In genomic region chr1:162855461-162856150, GRCh38 we compare ENCODE assay signal across 16 cellular contexts. TPM values are rescaled to one million over a fixed set of nuclear protein-coding genes. Genes with fewer than 3 reads are reported as not detected.
A peak's percentile ranks its signal among the peaks of the same experiment; 100 is the strongest.
DNase-seq lines count a peak whose midpoint lies in the region; ATAC-seq and TF ChIP-seq lines count a peak whose summit lies in the region.
"Had no signal": no experiment of that assay in that cellular context is flagged by ENCODE, and none has a peak within 500 bp of the region (broad histone marks: within the 10 kb centered on the region; RNA-seq: fewer than 3 reads in every experiment).

No MANE protein-coding gene starts in this region.

- peaks cover 3% of the 10 kb centered on the region for H3F3A ChIP-seq in PC-3 (ENCODE audit: low read length, unreplicated experiment)
- H3F3A ChIP-seq in neural progenitor cell (ENCODE audit: low read depth): no peaks in the 10 kb centered on the region

- TF ChIP-seq POLR2A in thyroid gland (IDR thresholded peaks at IDR 0.05): no peak

- peak; percentile 42 for ATAC-seq in PC-3
- ATAC-seq: stimulated activated naive CD8-positive, alpha-beta T cell treated with anti-CD3 and anti-CD28 coated beads, Interleukin-15, Interleukin-2, amounts not matched to agents 100 U/mL and 50 U/mL, for 24 hours had no signal

- peaks cover 11% of the 10 kb centered on the region for H3K4me1 Mint-ChIP-seq in neural progenitor cell
- no peaks in the 10 kb centered on the region for H3K4me1 Mint-ChIP-seq in activated naive CD4-positive, alpha-beta T cell treated with anti-CD3 and anti-CD28 coated beads for 36 hours (ENCODE audit: low read depth)

- H3K79me2 ChIP-seq in PC-3 (ENCODE audit: low read length): no peaks in the 10 kb centered on the region
- H3K79me2 ChIP-seq in neural progenitor cell (ENCODE audit: low read depth): no peaks in the 10 kb centered on the region

- 87 to 90% methylated on average over 4 of the region's 4 CpGs for WGBS in thyroid gland, 2 donors

- peaks cover 49% of the 10 kb centered on the region for H3K4me1 ChIP-seq in PC-3 (ENCODE audit: insufficient read depth, low read length)
- peaks cover 12% of the 10 kb centered on the region for H3K4me1 ChIP-seq in neural progenitor cell
- H3K4me1 ChIP-seq in thyroid gland: peaks cover 0 to 7% of the 10 kb centered on the region in 2 donors
- H3K4me1 ChIP-seq: BLaER1 treated with 17β-estradiol and CSF1 and Interleukin-3, amounts not matched to agents 10 nM and 100 nM had no signal

- H3K27me3 Mint-ChIP-seq in neural progenitor cell (ENCODE audit: insufficient read depth, low read depth): no peaks in the 10 kb centered on the region
- H3K27me3 Mint-ChIP-seq in activated naive CD4-positive, alpha-beta T cell treated with anti-CD3 and anti-CD28 coated beads for 36 hours (ENCODE audit: low read depth): no peaks in the 10 kb centered on the region

- intact Hi-C loops in PC-3 (cut with micrococcal nuclease) (loop anchor here (1.0 to 5.0 kb wide), 3 partner anchors 51 to 459 kb away; no protein-coding TSS in a partner anchor), thyroid gland (cut with DNase I) (loop anchor here (10.0 kb wide), 2 partner anchors 319 to 459 kb away; no protein-coding TSS in a partner anchor)
- intact Hi-C loops in activated naive CD4-positive, alpha-beta T cell treated with anti-CD3 and anti-CD28 coated beads for 36 hours (cut with micrococcal nuclease): loop anchor here (2.0 kb wide), 1 partner anchor 213 kb away; the partner anchor contains the start of gene RGS4

- H3K36me3 ChIP-seq in PC-3 (ENCODE audit: low read depth, low read length): no peaks in the 10 kb centered on the region
- no peaks in the 10 kb centered on the region for H3K36me3 ChIP-seq in neural progenitor cell
- no peaks in the 10 kb centered on the region for H3K36me3 ChIP-seq in thyroid gland
- H3K36me3 ChIP-seq: BLaER1 treated with 17β-estradiol and CSF1 and Interleukin-3, amounts not matched to agents 10 nM and 100 nM; esophagus squamous epithelium had no signal

- H3K9me2 ChIP-seq in PC-3 (replicated peaks; ENCODE audit: low read length): no peaks in the 10 kb centered on the region

- H3K27ac ChIP-seq in PC-3 (ENCODE audit: low read length) (peak overlapping the region; percentile 81), neural progenitor cell (no peak overlapping the region), thyroid gland (no peak overlapping the region)
- H3K27ac ChIP-seq: BLaER1 treated with 17β-estradiol and CSF1 and Interleukin-3, amounts not matched to agents 10 nM and 100 nM; esophagus squamous epithelium had no signal

- H4K20me1 ChIP-seq in PC-3 (ENCODE audit: low read length): no peaks in the 10 kb centered on the region
- no peaks in the 10 kb centered on the region for H4K20me1 ChIP-seq in neural progenitor cell (ENCODE audit: low read depth)
- H4K20me1 ChIP-seq: BLaER1 treated with 17β-estradiol and CSF1 and Interleukin-3, amounts not matched to agents 10 nM and 100 nM had no signal

- no peaks in the 10 kb centered on the region for H3K36me3 Mint-ChIP-seq in neural progenitor cell
- H3K36me3 Mint-ChIP-seq in activated naive CD4-positive, alpha-beta T cell treated with anti-CD3 and anti-CD28 coated beads for 36 hours (ENCODE audit: low read depth): no peaks in the 10 kb centered on the region

- TF ChIP-seq CTCF in PC-3 (conservative IDR thresholded peaks at IDR 0.05; ENCODE audit: low read depth, low read length): no peak
- TF ChIP-seq CTCF in cardiac fibroblast (IDR thresholded peaks at IDR 0.05; ENCODE audit: low read depth, low read length): no peak
- no peak for TF ChIP-seq CTCF in neural progenitor cell (IDR thresholded peaks at IDR 0.05)
- no peak for TF ChIP-seq CTCF in thyroid gland (IDR thresholded peaks at IDR 0.05)

- POLR2A ChIA-PET in PC-3 (lab: Charles Lee; ENCODE audit: unreplicated experiment): no interaction called here

- DNase-seq in Daoy (ENCODE audit: low read depth) (peak; percentile 67), PC-3 (peak; percentile 33), cardiac fibroblast (ENCODE audit: low read depth in 2 of 2) (peak; percentile 24 to 92), neural progenitor cell (ENCODE audit: low spot score) (no peak), thyroid gland (no peak)
- no peak for DNase-seq in activated CD4-positive, CD25-positive, alpha-beta regulatory T cell (lab: John Stamatoyannopoulos, UW)
- DNase-seq in activated naive CD4-positive, alpha-beta T cell treated with anti-CD3 and anti-CD28 coated beads for 36 hours: no peak
- no peak for DNase-seq in activated CD8-positive, alpha-beta memory T cell treated with anti-CD3 and anti-CD28 coated beads for 24 hours
- DNase-seq: activated CD4-positive, alpha-beta T cell treated with anti-CD3 and anti-CD28 coated beads, Interleukin-2, amount 50 U/mL, for 48 hours; esophagus squamous epithelium; NCI-H345; stimulated activated naive CD8-positive, alpha-beta T cell treated with anti-CD3 and anti-CD28 coated beads, Interleukin-15, Interleukin-2, amounts not matched to agents 100 U/mL and 50 U/mL, for 24 hours; T-helper 9 cell had no signal

- H3K4me2 ChIP-seq in PC-3 (ENCODE audit: low read length) (peak overlapping the region; percentile 63), neural progenitor cell (no peak overlapping the region)
- H3K4me2 ChIP-seq: BLaER1 treated with 17β-estradiol and CSF1 and Interleukin-3, amounts not matched to agents 10 nM and 100 nM had no signal

- H3K9me3 ChIP-seq in PC-3 (ENCODE audit: low read length): no peaks in the 10 kb centered on the region
- H3K9me3 ChIP-seq in neural progenitor cell (ENCODE audit: low read depth): no peaks in the 10 kb centered on the region
- no peaks in the 10 kb centered on the region for H3K9me3 ChIP-seq in thyroid gland
- H3K9me3 ChIP-seq: BLaER1 treated with 17β-estradiol and CSF1 and Interleukin-3, amounts not matched to agents 10 nM and 100 nM; esophagus squamous epithelium had no signal

- BruUV-seq in PC-3 (replicated peaks; lab: Mats Ljungman, UMichigan): no TSS peak

- peak overlapping the region; percentile 4; the same call in 1 of the 2 replicates for H3K4me3 ChIP-seq in PC-3 (ENCODE audit: low read length)
- no peak overlapping the region for H3K4me3 ChIP-seq in cardiac fibroblast (replicated peaks in 1 of 2; ENCODE audit: low read depth in 2 of 2, low read length in 2 of 2)
- H3K4me3 ChIP-seq in neural progenitor cell: no peak overlapping the region
- no peak overlapping the region for H3K4me3 ChIP-seq in thyroid gland (replicated peaks in 1 of 3)
- H3K4me3 ChIP-seq: BLaER1 treated with 17β-estradiol and CSF1 and Interleukin-3, amounts not matched to agents 10 nM and 100 nM; esophagus squamous epithelium had no signal

- no peak overlapping the region for H3K4me3 Mint-ChIP-seq in neural progenitor cell
- no peak overlapping the region for H3K4me3 Mint-ChIP-seq in activated naive CD4-positive, alpha-beta T cell treated with anti-CD3 and anti-CD28 coated beads for 36 hours

- CTCF ChIA-PET in PC-3 (lab: Charles Lee): interaction anchor here (1.8 kb wide), 1 partner anchor 18 kb away, joined by 8 read pairs; no protein-coding TSS in a partner anchor
- CTCF ChIA-PET in activated naive CD4-positive, alpha-beta T cell treated with anti-CD3 and anti-CD28 coated beads for 36 hours (lab: Charles Lee): interaction anchor here (1.5 kb wide), 1 partner anchor 460 kb away, joined by 4 read pairs; no protein-coding TSS in a partner anchor

- peak overlapping the region; percentile 4 for H3K27ac Mint-ChIP-seq in neural progenitor cell
- H3K27ac Mint-ChIP-seq in activated naive CD4-positive, alpha-beta T cell treated with anti-CD3 and anti-CD28 coated beads for 36 hours: no peak overlapping the region

- no peaks in the 10 kb centered on the region for H3K9me3 Mint-ChIP-seq in neural progenitor cell
- no peaks in the 10 kb centered on the region for H3K9me3 Mint-ChIP-seq in activated naive CD4-positive, alpha-beta T cell treated with anti-CD3 and anti-CD28 coated beads for 36 hours

- no peaks in the 10 kb centered on the region for H3K27me3 ChIP-seq in PC-3 (ENCODE audit: low read length)
- H3K27me3 ChIP-seq in neural progenitor cell: no peaks in the 10 kb centered on the region
- H3K27me3 ChIP-seq in thyroid gland: no peaks in the 10 kb centered on the region
- H3K27me3 ChIP-seq: BLaER1 treated with 17β-estradiol and CSF1 and Interleukin-3, amounts not matched to agents 10 nM and 100 nM; esophagus squamous epithelium had no signal

- no peak overlapping the region for H2AFZ ChIP-seq in PC-3 (ENCODE audit: low read length)
- no peak overlapping the region for H2AFZ ChIP-seq in neural progenitor cell (replicated peaks)

- H3K9ac ChIP-seq in PC-3 (ENCODE audit: low read length): peak overlapping the region; percentile 49
- H3K9ac ChIP-seq in neural progenitor cell: no peak overlapping the region
- H3K9ac ChIP-seq: BLaER1 treated with 17β-estradiol and CSF1 and Interleukin-3, amounts not matched to agents 10 nM and 100 nM had no signal

RNA-seq across cellular contexts. Expression of gene CCDC190, which starts 5.4 kb away (rescaled TPM):
- 1.4 and 2.7 TPM in 2 replicates for total RNA-seq in Daoy (2014; rRNA removed; shearing (Covaris generic))
- 0.62 TPM in 1 of 2 replicates, not detected in the other for total RNA-seq in PC-3 (2014; rRNA removed)
- not detected in 2 replicates for total RNA-seq in neural progenitor cell (ENCODE audit: low replicate concordance)
- under 1 TPM in 2 of 4 donors, not detected in 2; 0.40 to 0.89 TPM for total RNA-seq in thyroid gland
- not detected for total RNA-seq in activated naive CD4-positive, alpha-beta T cell treated with anti-CD3 and anti-CD28 coated beads for 36 hours
- total RNA-seq: G401, H1 had no signal

Comparison
In these comparisons a context has a peak if more than half of its experiments do, and no peak if none do; other contexts are left out.
1. DNase-seq: peak in Daoy (single experiment), PC-3 (single experiment) and cardiac fibroblast (2 of 2); none in neural progenitor cell (single experiment), activated CD4-positive, CD25-positive, alpha-beta regulatory T cell (0 of 4), thyroid gland (0 of 2), activated naive CD4-positive, alpha-beta T cell treated with anti-CD3 and anti-CD28 coated beads for 36 hours (single experiment) and activated CD8-positive, alpha-beta memory T cell treated with anti-CD3 and anti-CD28 coated beads for 24 hours (single experiment).